ENCODE assay signal across 1 cellular context in genomic region chr7:142974618-142975017, GRCh38.
TF ChIP-seq lines count a peak whose summit lies in the region.

No MANE protein-coding gene starts in this region.

TF ChIP-seq in K562, 482 proteins besides CTCF, POLR2A, EP300 and RAD21 (continued from another document):
- TF ChIP-seq TRIM25 (IDR thresholded peaks at IDR 0.05; ENCODE audit: borderline replicate concordance) = no peak
TF ChIP-seq in K562: peak in this region for 0.
